Comparison of ENCODE assay signal across 20 cellular contexts in the genomic region with DNA sequence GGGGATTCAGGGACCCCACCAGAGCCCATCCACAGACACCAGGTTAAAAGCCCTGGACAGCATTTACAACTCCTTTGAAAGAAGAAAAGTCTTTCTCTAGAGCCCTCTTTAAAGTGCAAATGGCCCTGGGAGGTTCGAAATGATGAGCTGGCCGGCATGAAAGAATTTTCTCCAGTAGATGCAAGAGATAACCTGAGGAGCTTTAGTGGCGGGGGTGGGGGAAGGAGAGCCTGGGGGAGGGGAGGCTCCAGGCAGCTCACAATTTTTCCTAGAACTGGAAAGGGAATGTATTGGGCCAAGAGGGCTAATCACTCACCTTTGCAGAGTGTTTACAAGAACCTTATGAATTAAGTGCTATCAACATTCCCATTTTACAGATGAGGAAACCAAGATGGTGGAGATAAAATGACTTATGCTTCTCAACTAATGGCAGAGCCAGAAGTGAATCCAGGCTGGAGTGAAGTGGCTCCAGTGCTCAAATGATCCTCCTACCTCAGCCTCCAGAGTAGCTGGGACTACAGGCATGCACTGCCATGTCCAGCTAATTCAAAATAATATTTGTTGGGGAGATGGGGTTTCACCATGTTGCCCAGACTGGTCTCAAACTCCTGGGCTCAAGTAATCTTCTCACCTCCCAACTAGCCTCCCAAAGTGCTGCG. TPM values are rescaled to one million over a fixed set of nuclear protein-coding genes. Genes with fewer than 3 reads are reported as not detected.
DNase-seq lines count a peak whose midpoint lies in the region; ATAC-seq, FAIRE-seq and TF ChIP-seq lines count a peak whose summit lies in the region.
"Had no signal": no experiment of that assay in that cellular context is flagged by ENCODE, and none has a peak within 500 bp of the region (broad histone marks: within the 10 kb centered on the region; RNA-seq: fewer than 3 reads in every experiment).

No MANE protein-coding gene starts in this region.

- H3K36me3 Mint-ChIP-seq in naive thymus-derived CD4-positive, alpha-beta T cell, result peaks cover 0 to 1% (median 0%) of the 10 kb centered on the region in 5 donors

- no peaks in the 10 kb centered on the region for H3K79me2 ChIP-seq in HepG2 (ENCODE audit: insufficient read depth, low read length)

- H3K27me3 ChIP-seq in HepG2 (ENCODE audit: control insufficient read depth in 1 of 2, insufficient read depth in 2 of 2, low read length in 2 of 2) (peaks cover 0 to 18% of the 10 kb centered on the region in 2 experiments; a peak in 2 of 5 replicates), right lobe of liver (no peaks in the 10 kb centered on the region), duodenal mucosa (ENCODE audit: control insufficient read depth in 1 of 2, insufficient read depth in 2 of 2, low read length in 2 of 2) (peaks cover 0 to 13% of the 10 kb centered on the region in 2 donors), mucosa of rectum (ENCODE audit: control insufficient read depth in 2 of 2, insufficient read depth in 2 of 2, low read length in 2 of 2) (peaks cover 0 to 2% of the 10 kb centered on the region in 2 donors)
- no peaks in the 10 kb centered on the region for H3K27me3 ChIP-seq in naive thymus-derived CD4-positive, alpha-beta T cell (ENCODE audit: control insufficient read depth in 2 of 2, insufficient read depth in 2 of 2, low read length in 2 of 2)
- H3K27me3 ChIP-seq: ovary had no signal

- H3K27me3 Mint-ChIP-seq in naive thymus-derived CD4-positive, alpha-beta T cell, result peaks cover 25 to 41% (median 33%) of the 10 kb centered on the region in 5 donors

- in situ Hi-C loops in HepG2 (cut with HindIII; ENCODE audit: extremely low pct_ligation_motif_present, low pct_unique_long_range_greater_than_20kb), result no loop called here

- TF ChIP-seq POLR2A in HepG2 (IDR thresholded peaks at IDR 0.05; ENCODE audit: insufficient read depth in 1 of 2, low read depth in 2 of 2, low read length in 2 of 2) (no peak), right lobe of liver (IDR thresholded peaks at IDR 0.05) (no peak)

- intact Hi-C loops in HepG2 (cut with micrococcal nuclease; ENCODE audit: unreplicated experiment), result no loop called here
- intact Hi-C loops in right lobe of liver (cut with DNase I), result loop anchor here (10.0 kb wide), 1 partner anchor 52 kb away; no protein-coding TSS in a partner anchor
- intact Hi-C loops in naive thymus-derived CD4-positive, alpha-beta T cell (cut with micrococcal nuclease), result no loop called here

- no peaks in the 10 kb centered on the region for H3K9me3 Mint-ChIP-seq in naive thymus-derived CD4-positive, alpha-beta T cell
- H3K9me3 Mint-ChIP-seq: activated CD4-positive, alpha-beta memory T cell treated with anti-CD3 and anti-CD28 coated beads, Interleukin-2, amount 10 ng/mL, durations not matched to agents 7 days and 5 days; activated T-cell treated with anti-CD3 and anti-CD28 coated beads, Interleukin-2, amount 50 U/mL, for 24 hours had no signal

- POLR2A ChIA-PET in HepG2 (lab: Yijun Ruan, JAX), result interaction anchor here (0.6 to 1.5 kb wide), 5 partner anchors 11 to 60 kb away, joined by 3 to 4 read pairs (median 3); no protein-coding TSS in a partner anchor
- POLR2A ChIA-PET in naive thymus-derived CD4-positive, alpha-beta T cell (lab: Charles Lee), result no interaction called here

- H4K20me1 ChIP-seq in HepG2 (ENCODE audit: insufficient read depth, low read length), result no peaks in the 10 kb centered on the region

- CTCF ChIA-PET in HepG2 (lab: Yijun Ruan, JAX; ENCODE audit: low intra/inter-chr PET ratio, low total read pairs), result no interaction called here
- CTCF ChIA-PET in naive thymus-derived CD4-positive, alpha-beta T cell (lab: Charles Lee), result interaction anchor here (0.6 kb wide), 1 partner anchor 141 kb away, joined by 4 read pairs; no protein-coding TSS in a partner anchor

- H3K27ac ChIP-seq in HepG2 (ENCODE audit: extremely low read length, insufficient read depth, low read length) (peak overlapping the region; percentile 16), right lobe of liver (no peak overlapping the region), duodenal mucosa (ENCODE audit: low read depth, low read length) (peak overlapping the region; percentile 59), mucosa of rectum (ENCODE audit: low read depth in 2 of 2, low read length in 2 of 2) (peak overlapping the region; percentile 92 to 95)
- no peak overlapping the region for H3K27ac ChIP-seq in naive thymus-derived CD4-positive, alpha-beta T cell (ENCODE audit: low read depth, low read length)
- H3K27ac ChIP-seq: ascending aorta; BLaER1 treated with 17β-estradiol and CSF1 and Interleukin-3, amounts not matched to agents 10 nM and 100 nM; ovary had no signal

- no peak for TF ChIP-seq RAD21 in HepG2 (CRISPR knock-in tag; IDR thresholded peaks at IDR 0.05)

- H3K9me3 ChIP-seq in HepG2 (ENCODE audit: low read length), result no peaks in the 10 kb centered on the region
- H3K9me3 ChIP-seq in right lobe of liver, result no peaks in the 10 kb centered on the region
- no peaks in the 10 kb centered on the region for H3K9me3 ChIP-seq in duodenal mucosa (ENCODE audit: control insufficient read depth in 1 of 2, low read length in 2 of 2)
- no peaks in the 10 kb centered on the region for H3K9me3 ChIP-seq in mucosa of rectum (ENCODE audit: control insufficient read depth in 2 of 2, low read length in 2 of 2)
- no peaks in the 10 kb centered on the region for H3K9me3 ChIP-seq in naive thymus-derived CD4-positive, alpha-beta T cell (ENCODE audit: control insufficient read depth in 2 of 3, low read length in 3 of 3)
- H3K9me3 ChIP-seq: ascending aorta, ovary had no signal

- H3K4me1 Mint-ChIP-seq in naive thymus-derived CD4-positive, alpha-beta T cell, result peaks cover 0 to 8% (median 7%) of the 10 kb centered on the region in 7 donors

- H3K9ac ChIP-seq in HepG2 (ENCODE audit: insufficient read depth, low read depth, low read length), result peak overlapping the region; percentile 30; the same call in 1 of the 2 replicates
- peak overlapping the region in 1 of 2 donors; percentile 10 for H3K9ac ChIP-seq in duodenal mucosa (ENCODE audit: low read depth in 1 of 2, low read length in 2 of 2)
- peak overlapping the region in 1 of 2 donors; percentile 62 for H3K9ac ChIP-seq in mucosa of rectum (ENCODE audit: low read depth in 1 of 2, low read length in 2 of 2)
- H3K9ac ChIP-seq: BLaER1 treated with 17β-estradiol and CSF1 and Interleukin-3, amounts not matched to agents 10 nM and 100 nM had no signal

- no peak; the same call in 2 of the 3 replicates for ATAC-seq in HepG2
- no peak for ATAC-seq in right lobe of liver
- no peak for ATAC-seq in naive thymus-derived CD4-positive, alpha-beta T cell

- H3K4me1 ChIP-seq in HepG2 (ENCODE audit: insufficient read depth, low read length), result peaks cover 61% of the 10 kb centered on the region
- peaks cover 0 to 9% (median 0%) of the 10 kb centered on the region in 4 donors for H3K4me1 ChIP-seq in right lobe of liver
- H3K4me1 ChIP-seq in duodenal mucosa (ENCODE audit: control insufficient read depth in 1 of 2, insufficient read depth in 2 of 2, low read length in 2 of 2), result peaks cover 7 to 10% of the 10 kb centered on the region in 2 donors
- peaks cover 7 to 17% of the 10 kb centered on the region in 2 donors for H3K4me1 ChIP-seq in mucosa of rectum (ENCODE audit: control insufficient read depth in 2 of 2, insufficient read depth in 2 of 2, low read length in 2 of 2)
- H3K4me1 ChIP-seq in naive thymus-derived CD4-positive, alpha-beta T cell (ENCODE audit: control insufficient read depth in 2 of 2, insufficient read depth in 2 of 2, low read length in 2 of 2), result no peaks in the 10 kb centered on the region
- H3K4me1 ChIP-seq: BLaER1 treated with 17β-estradiol and CSF1 and Interleukin-3, amounts not matched to agents 10 nM and 100 nM had no signal

- BruUV-seq in HepG2 (replicated peaks; lab: Mats Ljungman, UMichigan), result no TSS peak

- no peak for DNase-seq in HepG2 (ENCODE audit: low spot score)
- no peak for DNase-seq in right lobe of liver
- no peak for DNase-seq in D721Med (ENCODE audit: insufficient read length, low spot score)
- no peak for DNase-seq in naive thymus-derived CD4-positive, alpha-beta T cell
- DNase-seq in SHP77 treated with DMSO at 0.1 percent for 48 hours (lab: John Stamatoyannopoulos, UW), result no peak
- DNase-seq in SIG-M5 (lab: John Stamatoyannopoulos, UW), result no peak
- DNase-seq: activated CD4-positive, alpha-beta memory T cell treated with anti-CD3 and anti-CD28 coated beads, Interleukin-2, amount 10 ng/mL, durations not matched to agents 7 days and 5 days; activated naive CD4-positive, alpha-beta T cell treated with anti-CD3 and anti-CD28 coated beads, Interleukin-2, amount 50 U/mL, for 16 hours; activated T-cell treated with anti-CD3 and anti-CD28 coated beads, Interleukin-2, amount 50 U/mL, for 24 hours; NCI-H187 treated with DMSO at 0.1 percent for 48 hours; Right ventricle myocardium superior; stimulated activated CD4-positive, alpha-beta T cell treated with anti-CD3 and anti-CD28 coated beads, Interleukin-4, amount 100 ng/mL, for 1 hour; T-helper 2 cell had no signal

- H3K36me3 ChIP-seq in HepG2 (replicated peaks in 1 of 2; ENCODE audit: control insufficient read depth in 1 of 2, insufficient read depth in 2 of 2, low read length in 2 of 2), result no peaks in the 10 kb centered on the region
- H3K36me3 ChIP-seq in right lobe of liver, result no peaks in the 10 kb centered on the region
- H3K36me3 ChIP-seq in duodenal mucosa (ENCODE audit: control insufficient read depth in 1 of 2, insufficient read depth in 2 of 2, low read length in 2 of 2), result no peaks in the 10 kb centered on the region
- H3K36me3 ChIP-seq in mucosa of rectum (ENCODE audit: control insufficient read depth in 2 of 2, insufficient read depth in 2 of 2, low read length in 2 of 2), result no peaks in the 10 kb centered on the region
- no peaks in the 10 kb centered on the region for H3K36me3 ChIP-seq in naive thymus-derived CD4-positive, alpha-beta T cell (ENCODE audit: control insufficient read depth in 2 of 3, insufficient read depth in 3 of 3, low read length in 3 of 3)
- H3K36me3 ChIP-seq: ascending aorta; BLaER1 treated with 17β-estradiol and CSF1 and Interleukin-3, amounts not matched to agents 10 nM and 100 nM; ovary had no signal

- H3K27ac Mint-ChIP-seq in naive thymus-derived CD4-positive, alpha-beta T cell, result no peak overlapping the region
- H3K27ac Mint-ChIP-seq: activated CD4-positive, alpha-beta memory T cell treated with anti-CD3 and anti-CD28 coated beads, Interleukin-2, amount 10 ng/mL, durations not matched to agents 7 days and 5 days; activated T-cell treated with anti-CD3 and anti-CD28 coated beads, Interleukin-2, amount 50 U/mL, for 24 hours had no signal

- TF ChIP-seq EP300 in HepG2 (IDR thresholded peaks at IDR 0.05; ENCODE audit: low read depth in 2 of 2, low read length in 2 of 2) (no peak), HepG2 (CRISPR knock-in tag; IDR thresholded peaks at IDR 0.05; ENCODE audit: borderline replicate concordance) (no peak)

- FAIRE-seq in HepG2 (lab: Jason Lieb, UNC) (no peak), D721Med (lab: Jason Lieb, UNC) (no peak)
- FAIRE-seq: endometrium had no signal

- WGBS in HepG2 (ENCODE audit: low lambda C conversion rate), result 12% methylated on average over 4 of the region's 4 CpGs
- 87% methylated on average over 3 of the region's 4 CpGs for WGBS in right lobe of liver (ENCODE audit: insufficient coverage, low coverage, low lambda C conversion rate, missing lambda C conversion rate)

- H3K4me2 ChIP-seq in HepG2 (ENCODE audit: low read depth, low read length), result peak overlapping the region; percentile 61
- H3K4me2 ChIP-seq: BLaER1 treated with 17β-estradiol and CSF1 and Interleukin-3, amounts not matched to agents 10 nM and 100 nM had no signal

- no peak for TF ChIP-seq CTCF in HepG2 (CRISPR knock-in tag; IDR thresholded peaks at IDR 0.05)
- no peak for TF ChIP-seq CTCF in right lobe of liver (IDR thresholded peaks at IDR 0.05)
- no peak for TF ChIP-seq CTCF in D721Med (IDR thresholded peaks at IDR 0.05; ENCODE audit: insufficient read depth, missing control alignments)

- no peak overlapping the region for H3K4me3 Mint-ChIP-seq in naive thymus-derived CD4-positive, alpha-beta T cell
- H3K4me3 Mint-ChIP-seq: activated CD4-positive, alpha-beta memory T cell treated with anti-CD3 and anti-CD28 coated beads, Interleukin-2, amount 10 ng/mL, durations not matched to agents 7 days and 5 days; activated T-cell treated with anti-CD3 and anti-CD28 coated beads, Interleukin-2, amount 50 U/mL, for 24 hours; IgD-negative memory B cell had no signal

- H2AFZ ChIP-seq in HepG2 (ENCODE audit: low read length), result no peak overlapping the region

- peak overlapping the region in 2 of 3 experiments; percentile 30 to 47; a peak in 4 of 6 replicates for H3K4me3 ChIP-seq in HepG2 (replicated peaks in 1 of 3; ENCODE audit: insufficient read depth in 1 of 3, low read depth in 2 of 3, low read length in 3 of 3)
- H3K4me3 ChIP-seq in right lobe of liver, result no peak overlapping the region
- peak overlapping the region in 1 of 2 donors; percentile 8 for H3K4me3 ChIP-seq in duodenal mucosa (ENCODE audit: low read depth in 1 of 2, low read length in 2 of 2)
- H3K4me3 ChIP-seq in mucosa of rectum (ENCODE audit: low read length in 2 of 2), result peak overlapping the region in 1 of 2 donors; percentile 37
- H3K4me3 ChIP-seq in naive thymus-derived CD4-positive, alpha-beta T cell (ENCODE audit: low read length), result no peak overlapping the region
- H3K4me3 ChIP-seq: ascending aorta; BLaER1 treated with 17β-estradiol and CSF1 and Interleukin-3, amounts not matched to agents 10 nM and 100 nM; ovary had no signal

RNA-seq across cellular contexts. Expression of gene CDH1, which starts 4.2 kb away (rescaled TPM):
- 0.70 and 0.95 TPM in 2 replicates for total RNA-seq in HepG2 (2016; rRNA removed; fragmentation: Illumina TruSeq; extraction: Trizol)
- total RNA-seq in HepG2 (2016; cell fraction: cytosol; rRNA removed; fragmentation: Illumina TruSeq; extraction: Trizol; ENCODE audit: low read depth), result 0.10 and 0.18 TPM in 2 replicates
- total RNA-seq in HepG2 (2016; cell fraction: insoluble cytoplasmic fraction; rRNA removed; fragmentation: Illumina TruSeq; extraction: Trizol), result 0.51 and 1.0 TPM in 2 replicates
- total RNA-seq in HepG2 (2016; cell fraction: membrane; rRNA removed; fragmentation: Illumina TruSeq; extraction: Trizol), result 0.17 and 0.31 TPM in 2 replicates
- total RNA-seq in HepG2 (2016; cell fraction: nucleus; rRNA removed; fragmentation: Illumina TruSeq; extraction: Trizol), result 1.9 and 2.1 TPM in 2 replicates
- 9.8 and 10.0 TPM in 2 replicates for polyA plus RNA-seq in HepG2 (2011; rRNA removed)
- polyA plus RNA-seq in HepG2 (2011; cell fraction: cytosol; rRNA removed), result 3.0 and 7.2 TPM in 2 replicates
- 4.1 and 7.8 TPM in 2 replicates for polyA plus RNA-seq in HepG2 (2011; cell fraction: nucleus; rRNA removed)
- polyA plus RNA-seq in HepG2 (2012), result 25.1 and 45.8 TPM in 2 replicates
- polyA plus RNA-seq in HepG2 (2016; cell fraction: cytosol; fragmentation: Illumina TruSeq; extraction: Trizol; ENCODE audit: low read depth), result 0.11 and 0.24 TPM in 2 replicates
- 0.56 and 1.3 TPM in 2 replicates for polyA plus RNA-seq in HepG2 (2016; cell fraction: insoluble cytoplasmic fraction; fragmentation: Illumina TruSeq; extraction: Trizol; ENCODE audit: low read depth)
- polyA plus RNA-seq in HepG2 (2016; cell fraction: membrane; fragmentation: Illumina TruSeq; extraction: Trizol; ENCODE audit: low read depth), result 0.18 and 0.21 TPM in 2 replicates
- 2.6 and 4.5 TPM in 2 replicates for polyA plus RNA-seq in HepG2 (2016; cell fraction: nucleus; fragmentation: Illumina TruSeq; extraction: Trizol; ENCODE audit: insufficient read depth, low read depth)
- 1.1 and 21.8 TPM in 2 replicates for polyA minus RNA-seq in HepG2 (2011; rRNA and poly(A)+ RNA removed; ENCODE audit: low replicate concordance)
- 16.0 and 28.9 TPM in 2 replicates for polyA minus RNA-seq in HepG2 (2011; cell fraction: cytosol; rRNA and poly(A)+ RNA removed)
- 5.7 and 10.7 TPM in 2 replicates for polyA minus RNA-seq in HepG2 (2011; cell fraction: nucleus; rRNA and poly(A)+ RNA removed)
- 100 to 1,000 TPM in 1 of 6 experiments, 10 to 100 TPM in 5; 54.3 to 130 (median 76.5) TPM for total RNA-seq in right lobe of liver
- 1 to 10 TPM in 2 of 5 experiments, under 1 TPM in 1, not detected in 2; 0.34 to 1.3 (median 1.2) TPM for total RNA-seq in naive thymus-derived CD4-positive, alpha-beta T cell
- not detected for polyA plus RNA-seq in naive thymus-derived CD4-positive, alpha-beta T cell
- total RNA-seq: ascending aorta, Right ventricle myocardium superior had no signal
- polyA plus RNA-seq: IgD-negative memory B cell had no signal

Comparison
In these comparisons a context has a peak if more than half of its experiments do, and no peak if none do; other contexts are left out.
1. H3K27ac ChIP-seq: peak in HepG2 (single experiment), duodenal mucosa (single experiment) and mucosa of rectum (2 of 2); none in right lobe of liver (0 of 3) and naive thymus-derived CD4-positive, alpha-beta T cell (single experiment).
2. H3K4me3 ChIP-seq: peak in HepG2 (2 of 3); none in right lobe of liver (0 of 3) and naive thymus-derived CD4-positive, alpha-beta T cell (single experiment).
3. RNA of gene CDH1, which starts 4.2 kb away (total RNA-seq): 54.3 to 130 TPM in right lobe of liver; 0.10 to 2.1 TPM in HepG2 and 0.34 to 1.3 TPM in naive thymus-derived CD4-positive, alpha-beta T cell; every median in the first group is over 10 times any median in the second.
4. intact Hi-C loops: an anchor here in right lobe of liver (10.0 kb wide); none called in HepG2 and naive thymus-derived CD4-positive, alpha-beta T cell.